25 cellular contexts compared by ENCODE assay signal in the genomic region with DNA sequence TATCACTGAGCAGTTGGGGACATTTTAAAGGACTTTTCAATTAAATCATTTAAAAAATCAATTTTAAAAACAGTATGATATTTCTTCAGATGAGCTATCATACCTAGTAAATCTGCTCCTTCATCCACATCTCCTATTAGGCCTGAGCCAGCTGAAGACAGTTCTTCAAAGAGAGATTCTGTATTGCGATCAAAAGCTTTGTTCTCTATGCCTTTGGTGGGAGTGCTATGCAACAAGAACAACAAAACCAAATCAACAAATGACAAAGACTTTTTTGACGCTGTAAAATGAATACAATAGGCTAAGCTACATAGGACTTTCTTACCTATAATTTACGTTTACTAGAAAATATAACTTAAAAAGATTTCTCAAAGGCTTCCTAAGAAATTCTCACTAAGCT.
DNase-seq lines count a peak whose midpoint lies in the region; ATAC-seq and TF ChIP-seq lines count a peak whose summit lies in the region.
"Had no signal": no experiment of that assay in that cellular context is flagged by ENCODE, and none has a peak within 500 bp of the region (broad histone marks: within the 10 kb centered on the region; RNA-seq: fewer than 3 reads in every experiment).

No MANE protein-coding gene starts in this region.

- DNase-seq in dorsolateral prefrontal cortex (no peak), mesendoderm (peak; percentile 50), Calu3 (no peak), Peyer's patch (no peak), NCI-H128 (lab: John Stamatoyannopoulos, UW; ENCODE audit: unreplicated experiment) (no peak)
- no peak for DNase-seq in activated T-cell treated with anti-CD3 and anti-CD28 coated beads, Interleukin-2, amount 50 U/mL, for 72 hours
- DNase-seq: Caco-2; CD8-positive, alpha-beta T cell; DMS 273 treated with DMSO at 0.1 percent for 48 hours; DMS79 treated with DMSO at 0.1 percent for 48 hours; GF-D8; H9; HFFc6; IMR-90; KG1; MG63; NCI-H1105 treated with DMSO at 0.1 percent for 48 hours; NCI-H446; NCI-H524 treated with DMSO at 0.1 percent for 48 hours; NCI-H774; SJCRH30 had no signal

- H3K4me1 Mint-ChIP-seq in Calu3 (ENCODE audit: low read depth, unreplicated experiment), result no peaks in the 10 kb centered on the region
- H3K4me1 Mint-ChIP-seq in activated T-cell treated with anti-CD3 and anti-CD28 coated beads, Interleukin-2, amount 50 U/mL, for 72 hours (ENCODE audit: low read depth), result peaks cover 5% of the 10 kb centered on the region
- H3K4me1 Mint-ChIP-seq: B cell had no signal

- H2AK5ac ChIP-seq in mesendoderm (ENCODE audit: low read length), result no peak overlapping the region

- ATAC-seq in activated T-cell treated with anti-CD3 and anti-CD28 coated beads, Interleukin-2, amount 50 U/mL, for 72 hours (replicated peaks in 1 of 2), result no peak
- ATAC-seq: CD8-positive, alpha-beta T cell had no signal

- H3K36me3 Mint-ChIP-seq in Calu3 (ENCODE audit: insufficient read depth, unreplicated experiment), result peaks cover 4% of the 10 kb centered on the region
- peaks cover 1 to 3% of the 10 kb centered on the region in 2 donors for H3K36me3 Mint-ChIP-seq in activated T-cell treated with anti-CD3 and anti-CD28 coated beads, Interleukin-2, amount 50 U/mL, for 72 hours (ENCODE audit: insufficient read depth in 2 of 2)

- H3K9ac ChIP-seq in mesendoderm (ENCODE audit: low read length), result no peak overlapping the region

- H3K9me3 Mint-ChIP-seq in Calu3 (ENCODE audit: low read depth, unreplicated experiment), result no peaks in the 10 kb centered on the region
- H3K9me3 Mint-ChIP-seq in activated T-cell treated with anti-CD3 and anti-CD28 coated beads, Interleukin-2, amount 50 U/mL, for 72 hours, result no peaks in the 10 kb centered on the region
- H3K9me3 Mint-ChIP-seq: CD8-positive, alpha-beta T cell; H9; HFFc6 had no signal

- H3K23ac ChIP-seq in mesendoderm (ENCODE audit: low read length), result no peak overlapping the region

- no peak overlapping the region for H3K4ac ChIP-seq in mesendoderm (ENCODE audit: low read depth, low read length)

- no peaks in the 10 kb centered on the region for H3K79me1 ChIP-seq in mesendoderm (ENCODE audit: low read length)

- no peaks in the 10 kb centered on the region for H3K9me3 ChIP-seq in Peyer's patch
- H3K9me3 ChIP-seq: Caco-2, MG63, SJCRH30 had no signal

- H3K4me2 ChIP-seq in mesendoderm (ENCODE audit: low read length), result no peak overlapping the region

- H3K27me3 ChIP-seq in dorsolateral prefrontal cortex, result no peaks in the 10 kb centered on the region
- H3K27me3 ChIP-seq in mesendoderm (ENCODE audit: insufficient read depth, low read length, poor library complexity), result no peaks in the 10 kb centered on the region
- no peaks in the 10 kb centered on the region for H3K27me3 ChIP-seq in Peyer's patch
- H3K27me3 ChIP-seq: MG63, SJCRH30 had no signal

- no peak overlapping the region for H2BK5ac ChIP-seq in mesendoderm (ENCODE audit: low read length)

- no peak overlapping the region for H4K5ac ChIP-seq in mesendoderm (ENCODE audit: low read length)

- H3K27ac Mint-ChIP-seq in Calu3 (ENCODE audit: unreplicated experiment), result no peak overlapping the region
- no peak overlapping the region for H3K27ac Mint-ChIP-seq in activated T-cell treated with anti-CD3 and anti-CD28 coated beads, Interleukin-2, amount 50 U/mL, for 72 hours
- H3K27ac Mint-ChIP-seq: B cell; CD8-positive, alpha-beta T cell; H9 had no signal

- H3K27ac ChIP-seq in angular gyrus (ENCODE audit: low read depth, low read length) (peak overlapping the region; percentile 92), dorsolateral prefrontal cortex (peak overlapping the region; percentile 13 to 95 (median 86)), mesendoderm (ENCODE audit: low read depth, low read length) (no peak overlapping the region), temporal lobe (ENCODE audit: low read depth, low read length) (peak overlapping the region; percentile 92), Peyer's patch (no peak overlapping the region)
- H3K27ac ChIP-seq: C4-2B, SJCRH30 had no signal

- H3K56ac ChIP-seq in mesendoderm (ENCODE audit: low read length), result no peak overlapping the region

- no peaks in the 10 kb centered on the region for H3K27me3 Mint-ChIP-seq in Calu3 (ENCODE audit: unreplicated experiment)
- H3K27me3 Mint-ChIP-seq in activated T-cell treated with anti-CD3 and anti-CD28 coated beads, Interleukin-2, amount 50 U/mL, for 72 hours (ENCODE audit: low read depth), result no peaks in the 10 kb centered on the region
- H3K27me3 Mint-ChIP-seq: B cell had no signal

- H4K8ac ChIP-seq in mesendoderm (ENCODE audit: low read depth, low read length), result no peak overlapping the region

- H3K4me3 Mint-ChIP-seq in Calu3 (ENCODE audit: low read depth, unreplicated experiment), result no peak overlapping the region
- H3K4me3 Mint-ChIP-seq in activated T-cell treated with anti-CD3 and anti-CD28 coated beads, Interleukin-2, amount 50 U/mL, for 72 hours, result no peak overlapping the region
- H3K4me3 Mint-ChIP-seq: B cell; CD8-positive, alpha-beta T cell; H9; HFFc6 had no signal

- H3K79me2 ChIP-seq in mesendoderm (ENCODE audit: control insufficient read depth, insufficient read depth, low read length), result no peaks in the 10 kb centered on the region

- intact Hi-C loops in dorsolateral prefrontal cortex (cut with DNase I) (no loop called here), Calu3 (cut with micrococcal nuclease; ENCODE audit: unreplicated experiment) (no loop called here)

- no peak overlapping the region for H2BK15ac ChIP-seq in mesendoderm (replicated peaks; ENCODE audit: low read depth)

- no peaks in the 10 kb centered on the region for H3K36me3 ChIP-seq in mesendoderm (ENCODE audit: control insufficient read depth, insufficient read depth, low read length)
- H3K36me3 ChIP-seq in Peyer's patch, result peaks cover 0 to 59% (median 0%) of the 10 kb centered on the region in 3 donors

- CTCF ChIA-PET in Calu3 (lab: Charles Lee), result interaction anchor here (1.0 kb wide), 1 partner anchor 10 kb away, joined by 3 read pairs; no protein-coding TSS in a partner anchor

- TF ChIP-seq POLR2A in Peyer's patch (IDR thresholded peaks at IDR 0.05), result no peak

- H3K4me3 ChIP-seq in dorsolateral prefrontal cortex, result peak overlapping the region in 2 of 59 donors; percentile 12 to 23
- no peak overlapping the region for H3K4me3 ChIP-seq in mesendoderm (ENCODE audit: low read length)
- H3K4me3 ChIP-seq in Peyer's patch, result no peak overlapping the region
- H3K4me3 ChIP-seq: MG63, SJCRH30 had no signal

- H3K4me1 ChIP-seq in mesendoderm (ENCODE audit: control insufficient read depth, low read depth, low read length) (no peaks in the 10 kb centered on the region), Peyer's patch (no peaks in the 10 kb centered on the region)
- H3K4me1 ChIP-seq: Caco-2, SJCRH30 had no signal

- no peak overlapping the region for H2BK120ac ChIP-seq in mesendoderm (ENCODE audit: low read depth, low read length)

- WGBS in mesendoderm (ENCODE audit: extremely low coverage, insufficient coverage, low lambda C conversion rate), result no CpG with 5 or more reads among the region's 3 CpGs

- BruUV-seq in Calu3 (replicated peaks; lab: Mats Ljungman, UMichigan), result no TSS peak

- H3K18ac ChIP-seq in mesendoderm (ENCODE audit: low read length), result no peak overlapping the region

- no peak for TF ChIP-seq CTCF in dorsolateral prefrontal cortex (IDR thresholded peaks at IDR 0.05 in 54 of 56, conservative IDR thresholded peaks at IDR 0.05 in 2 of 56; ENCODE audit: low read depth in 1 of 56, partially characterized antibody in 56 of 56)
- no peak for TF ChIP-seq CTCF in Calu3 (IDR thresholded peaks at IDR 0.05; ENCODE audit: unreplicated experiment)
- TF ChIP-seq CTCF in Peyer's patch (IDR thresholded peaks at IDR 0.05), result no peak

Comparison
In these comparisons a context has a peak if more than half of its experiments do, and no peak if none do; other contexts are left out.
1. H3K27ac ChIP-seq: peak in angular gyrus (single experiment), dorsolateral prefrontal cortex (59 of 59) and temporal lobe (single experiment); none in mesendoderm (single experiment) and Peyer's patch (0 of 4).